ENCODE assay signal across 1 cellular context in the genomic region with DNA sequence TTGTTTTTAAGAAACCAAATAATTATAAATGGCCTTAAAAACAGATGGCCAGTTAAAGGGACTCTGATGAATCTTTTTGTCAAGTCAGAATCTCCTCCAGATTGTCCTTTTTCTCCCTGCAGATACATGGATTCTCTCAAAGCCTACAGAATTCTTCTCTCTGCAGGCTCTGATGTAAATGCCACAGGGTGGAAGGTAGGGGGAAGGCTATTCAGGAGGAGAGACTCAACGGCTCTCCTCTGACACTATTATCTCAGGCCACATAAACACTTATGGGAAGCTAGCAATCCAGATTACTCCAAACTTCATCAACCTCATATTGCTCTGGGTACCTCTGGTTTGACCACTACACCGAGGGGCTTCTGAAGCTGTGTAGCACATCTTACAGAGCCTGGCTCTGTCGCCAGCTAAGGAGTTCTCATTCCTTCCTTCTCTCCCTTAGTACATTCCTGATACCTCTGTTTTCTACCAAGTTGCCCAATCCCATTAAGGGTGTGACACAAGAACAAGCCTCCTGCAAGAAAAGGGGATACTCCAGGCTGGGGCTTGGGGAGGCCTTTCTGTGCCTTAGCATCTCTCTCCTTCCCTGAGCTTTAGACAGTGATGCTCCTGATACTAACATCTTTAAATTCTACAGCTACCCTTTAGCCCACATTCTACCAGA.
TF ChIP-seq lines count a peak whose summit lies in the region.

No MANE protein-coding gene starts in this region.

TF ChIP-seq in WTC11, 78 proteins besides CTCF, POLR2A, EP300 and RAD21:
- TF ChIP-seq, protein P1, sequence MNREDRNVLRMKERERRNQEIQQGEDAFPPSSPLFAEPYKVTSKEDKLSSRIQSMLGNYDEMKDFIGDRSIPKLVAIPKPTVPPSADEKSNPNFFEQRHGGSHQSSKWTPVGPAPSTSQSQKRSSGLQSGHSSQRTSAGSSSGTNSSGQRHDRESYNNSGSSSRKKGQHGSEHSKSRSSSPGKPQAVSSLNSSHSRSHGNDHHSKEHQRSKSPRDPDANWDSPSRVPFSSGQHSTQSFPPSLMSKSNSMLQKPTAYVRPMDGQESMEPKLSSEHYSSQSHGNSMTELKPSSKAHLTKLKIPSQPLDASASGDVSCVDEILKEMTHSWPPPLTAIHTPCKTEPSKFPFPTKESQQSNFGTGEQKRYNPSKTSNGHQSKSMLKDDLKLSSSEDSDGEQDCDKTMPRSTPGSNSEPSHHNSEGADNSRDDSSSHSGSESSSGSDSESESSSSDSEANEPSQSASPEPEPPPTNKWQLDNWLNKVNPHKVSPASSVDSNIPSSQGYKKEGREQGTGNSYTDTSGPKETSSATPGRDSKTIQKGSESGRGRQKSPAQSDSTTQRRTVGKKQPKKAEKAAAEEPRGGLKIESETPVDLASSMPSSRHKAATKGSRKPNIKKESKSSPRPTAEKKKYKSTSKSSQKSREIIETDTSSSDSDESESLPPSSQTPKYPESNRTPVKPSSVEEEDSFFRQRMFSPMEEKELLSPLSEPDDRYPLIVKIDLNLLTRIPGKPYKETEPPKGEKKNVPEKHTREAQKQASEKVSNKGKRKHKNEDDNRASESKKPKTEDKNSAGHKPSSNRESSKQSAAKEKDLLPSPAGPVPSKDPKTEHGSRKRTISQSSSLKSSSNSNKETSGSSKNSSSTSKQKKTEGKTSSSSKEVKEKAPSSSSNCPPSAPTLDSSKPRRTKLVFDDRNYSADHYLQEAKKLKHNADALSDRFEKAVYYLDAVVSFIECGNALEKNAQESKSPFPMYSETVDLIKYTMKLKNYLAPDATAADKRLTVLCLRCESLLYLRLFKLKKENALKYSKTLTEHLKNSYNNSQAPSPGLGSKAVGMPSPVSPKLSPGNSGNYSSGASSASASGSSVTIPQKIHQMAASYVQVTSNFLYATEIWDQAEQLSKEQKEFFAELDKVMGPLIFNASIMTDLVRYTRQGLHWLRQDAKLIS (CRISPR knock-in tag; IDR thresholded peaks at IDR 0.05; ENCODE audit: borderline replicate concordance), result no peak
- no peak for TF ChIP-seq FOXJ3 (CRISPR knock-in tag; IDR thresholded peaks at IDR 0.05; ENCODE audit: borderline replicate concordance)
- no peak for TF ChIP-seq USF2 (CRISPR knock-in tag; IDR thresholded peaks at IDR 0.05)
